13 cellular contexts compared by ENCODE assay signal in the genomic region with DNA sequence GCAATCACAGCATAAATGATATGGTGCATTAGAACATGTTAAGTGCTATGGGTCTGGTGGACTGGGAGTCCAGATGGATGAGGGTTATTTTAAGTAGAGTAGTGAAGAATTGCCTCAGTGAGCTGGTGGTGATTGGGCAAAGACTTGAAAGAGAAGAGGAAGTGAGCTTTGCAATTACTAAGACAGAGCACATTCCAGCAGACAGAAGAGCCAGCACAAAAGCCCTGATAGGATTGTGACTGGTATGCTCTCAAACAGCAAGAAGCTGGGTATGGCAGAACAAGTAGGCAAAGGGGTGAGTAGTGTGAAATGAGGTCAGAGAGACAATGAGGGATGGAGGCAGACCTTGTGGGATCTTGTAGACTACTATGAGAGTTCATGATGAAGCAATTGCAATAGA. TPM values are rescaled to one million over a fixed set of nuclear protein-coding genes. Genes with fewer than 3 reads are reported as not detected.
A peak's percentile ranks its signal among the peaks of the same experiment; 100 is the strongest.
DNase-seq lines count a peak whose midpoint lies in the region; ATAC-seq, FAIRE-seq and TF ChIP-seq lines count a peak whose summit lies in the region.
"Had no signal": no experiment of that assay in that cellular context is flagged by ENCODE, and none has a peak within 500 bp of the region (broad histone marks: within the 10 kb centered on the region; RNA-seq: fewer than 3 reads in every experiment).

No MANE protein-coding gene starts in this region.

- peak; percentile 90 for FAIRE-seq in astrocyte (lab: Jason Lieb, UNC)

- H3K79me2 ChIP-seq in astrocyte (ENCODE audit: insufficient read depth, low read length), result no peaks in the 10 kb centered on the region

- no peaks in the 10 kb centered on the region for H4K20me1 ChIP-seq in astrocyte (ENCODE audit: insufficient read depth, low read length)

- H3K9me3 ChIP-seq in astrocyte (ENCODE audit: insufficient read depth, low read depth, low read length), result no peaks in the 10 kb centered on the region

- peak overlapping the region; percentile 8 for H3K4me2 ChIP-seq in astrocyte (ENCODE audit: low read length)

- H3K4me1 Mint-ChIP-seq in astrocyte (ENCODE audit: low read depth, unreplicated experiment) (peaks cover 19% of the 10 kb centered on the region), CD14-positive monocyte (peaks cover 13% of the 10 kb centered on the region)

- intact Hi-C loops in CD14-positive monocyte (cut with micrococcal nuclease), result no loop called here

- no peak for TF ChIP-seq CTCF in AG10803 (conservative IDR thresholded peaks at IDR 0.05; ENCODE audit: low read length)
- TF ChIP-seq CTCF in astrocyte (IDR thresholded peaks at IDR 0.05; ENCODE audit: insufficient read depth, low read depth, low read length), result no peak
- TF ChIP-seq CTCF in CD14-positive monocyte (IDR thresholded peaks at IDR 0.05), result no peak

- H3K4me3 ChIP-seq in AG10803 (ENCODE audit: low read length), result no peak overlapping the region
- H3K4me3 ChIP-seq in astrocyte (ENCODE audit: insufficient read depth, low read depth, low read length), result no peak overlapping the region

- no peak overlapping the region for H3K9ac ChIP-seq in astrocyte (ENCODE audit: low read length)

- peaks cover 17% of the 10 kb centered on the region for H3K4me1 ChIP-seq in astrocyte (ENCODE audit: insufficient read depth, low read length)

- H3K27me3 Mint-ChIP-seq in astrocyte (ENCODE audit: low read depth, unreplicated experiment), result no peaks in the 10 kb centered on the region
- peaks cover 0 to 4% (median 0%) of the 10 kb centered on the region in 3 donors for H3K27me3 Mint-ChIP-seq in CD14-positive monocyte (ENCODE audit: low read depth in 3 of 3)
- H3K27me3 Mint-ChIP-seq: activated CD8-positive, alpha-beta T cell treated with anti-CD3 and anti-CD28 coated beads for 36 hours had no signal

- H3K9me3 Mint-ChIP-seq in astrocyte (ENCODE audit: unreplicated experiment), result no peaks in the 10 kb centered on the region
- peaks cover 0 to 4% (median 1%) of the 10 kb centered on the region in 7 donors for H3K9me3 Mint-ChIP-seq in CD14-positive monocyte
- H3K9me3 Mint-ChIP-seq: activated CD8-positive, alpha-beta T cell treated with anti-CD3 and anti-CD28 coated beads for 36 hours had no signal

- no peak overlapping the region for H3K27ac ChIP-seq in astrocyte (ENCODE audit: low read depth, low read length)
- H3K27ac ChIP-seq: C4-2B had no signal

- DNase-seq in AG10803 (ENCODE audit: low read depth) (peak; percentile 88), Kasumi-1 (lab: John Stamatoyannopoulos, UW) (peak; percentile 36 to 42), astrocyte (ENCODE audit: low read depth) (peak; percentile 70), iPS-NIHi7 (ENCODE audit: extremely low spot score) (peak; percentile 19), NCI-H1092 treated with DMSO at 0.1 percent for 48 hours (lab: John Stamatoyannopoulos, UW) (no peak), CD14-positive monocyte (ENCODE audit: low spot score) (no peak)
- DNase-seq: activated CD8-positive, alpha-beta T cell treated with anti-CD3 and anti-CD28 coated beads for 36 hours; amygdala; NCI-H1694 had no signal

- H3K27me3 ChIP-seq in astrocyte (ENCODE audit: insufficient read depth, low read length), result no peaks in the 10 kb centered on the region

- H3K36me3 Mint-ChIP-seq in astrocyte (ENCODE audit: low read depth, unreplicated experiment), result peaks cover 9% of the 10 kb centered on the region
- peaks cover 5 to 18% of the 10 kb centered on the region in 2 donors for H3K36me3 Mint-ChIP-seq in CD14-positive monocyte

- H3K27ac Mint-ChIP-seq in astrocyte (ENCODE audit: unreplicated experiment), result no peak overlapping the region
- H3K27ac Mint-ChIP-seq in CD14-positive monocyte, result peak overlapping the region in 3 of 7 donors; percentile 12 to 75 (median 72)
- H3K27ac Mint-ChIP-seq: activated CD8-positive, alpha-beta T cell treated with anti-CD3 and anti-CD28 coated beads for 36 hours had no signal

- no peak for ATAC-seq in HG03108 (IDR thresholded peaks at IDR 0.05; ENCODE audit: unreplicated experiment)
- no peak for ATAC-seq in GM18520 (IDR thresholded peaks at IDR 0.05; ENCODE audit: unreplicated experiment)
- ATAC-seq: activated CD8-positive, alpha-beta T cell treated with anti-CD3 and anti-CD28 coated beads for 36 hours had no signal

- H3K36me3 ChIP-seq in astrocyte (ENCODE audit: insufficient read depth, low read length), result no peaks in the 10 kb centered on the region

- no peak overlapping the region for H2AFZ ChIP-seq in astrocyte (ENCODE audit: low read depth, low read length)

- H3K4me3 Mint-ChIP-seq in astrocyte (ENCODE audit: unreplicated experiment), result no peak overlapping the region
- no peak overlapping the region for H3K4me3 Mint-ChIP-seq in CD14-positive monocyte
- H3K4me3 Mint-ChIP-seq: activated CD8-positive, alpha-beta T cell treated with anti-CD3 and anti-CD28 coated beads for 36 hours had no signal

RNA-seq across cellular contexts. Expression of gene ACKR4, which starts 2.0 kb away (rescaled TPM):
- total RNA-seq in astrocyte, result not detected in 2 replicates
- not detected for polyA plus RNA-seq in CD14-positive monocyte
- total RNA-seq: activated CD8-positive, alpha-beta T cell treated with anti-CD3 and anti-CD28 coated beads for 36 hours; SK-MEL-5 had no signal

Comparison
In these comparisons a context has a peak if more than half of its experiments do, and no peak if none do; other contexts are left out.
1. DNase-seq: peak in AG10803 (single experiment), Kasumi-1 (2 of 2), astrocyte (single experiment) and iPS-NIHi7 (single experiment); none in NCI-H1092 treated with DMSO at 0.1 percent for 48 hours (single experiment) and CD14-positive monocyte (single experiment).